In the genomic region with DNA sequence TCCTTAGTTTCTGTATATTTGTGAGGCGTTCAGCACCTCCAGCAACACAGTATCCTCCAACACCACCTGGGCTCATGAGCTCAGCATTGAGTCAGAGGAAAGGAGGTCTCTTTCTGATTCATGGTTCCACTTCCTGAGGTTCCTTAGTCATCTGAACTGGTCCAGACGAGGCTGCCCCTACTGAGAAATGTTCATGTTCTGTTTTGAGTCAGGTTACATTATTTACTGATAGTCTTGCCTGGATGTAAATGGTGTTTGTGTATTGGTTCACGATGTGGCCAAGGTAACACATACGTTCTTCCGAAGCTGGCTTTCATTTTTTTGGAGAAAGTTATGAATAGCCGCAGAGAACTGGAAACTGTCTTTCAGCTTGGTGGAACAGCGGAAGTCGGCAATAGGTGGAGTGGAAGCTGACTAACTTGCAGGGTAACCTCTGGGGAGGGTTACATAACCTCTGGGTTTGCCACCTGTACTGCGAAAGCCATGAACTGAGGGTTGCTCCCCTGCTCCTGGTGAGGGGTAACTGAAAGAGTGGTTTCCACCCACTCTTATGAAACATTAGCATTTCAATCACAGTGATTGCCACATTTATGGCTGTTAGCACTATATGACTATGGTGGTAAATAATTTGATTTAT, we compare ENCODE assay signal across 8 cellular contexts. TPM values are rescaled to one million over a fixed set of nuclear protein-coding genes. Genes with fewer than 3 reads are reported as not detected.
DNase-seq lines count a peak whose midpoint lies in the region; ATAC-seq and TF ChIP-seq lines count a peak whose summit lies in the region.

No MANE protein-coding gene starts in this region.

- H3K36me3 ChIP-seq in DND-41 (ENCODE audit: insufficient read depth, low read length): no peaks in the 10 kb centered on the region

- DNase-seq in DND-41 (no peak), foreskin keratinocyte (peak; percentile 99), stromal cell of bone marrow (ENCODE audit: low read depth) (peak; percentile 54), NCI-H446 treated with DMSO at 0.1 percent for 48 hours (lab: John Stamatoyannopoulos, UW) (no peak), NCI-H1092 treated with DMSO at 0.1 percent for 48 hours (lab: John Stamatoyannopoulos, UW) (no peak)
- peak; percentile 82 for DNase-seq in activated CD8-positive, alpha-beta memory T cell treated with anti-CD3 and anti-CD28 coated beads for 24 hours

- no peak for TF ChIP-seq CTCF in DND-41 (IDR thresholded peaks at IDR 0.05; ENCODE audit: borderline replicate concordance, extremely low read depth, low read length, poor library complexity, severe bottlenecking)
- no peak for TF ChIP-seq CTCF in foreskin keratinocyte (conservative IDR thresholded peaks at IDR 0.05)

- H3K27ac ChIP-seq in DND-41 (ENCODE audit: low read length) (no peak overlapping the region), foreskin keratinocyte (peak overlapping the region; percentile 95)

- H3K9me3 Mint-ChIP-seq in IgD-negative memory B cell: no peaks in the 10 kb centered on the region

- peaks cover 30 to 37% (median 32%) of the 10 kb centered on the region in 3 donors for H3K4me1 Mint-ChIP-seq in IgD-negative memory B cell

- H3K4me1 ChIP-seq in DND-41 (ENCODE audit: insufficient read depth, low read length) (no peaks in the 10 kb centered on the region), foreskin keratinocyte (peaks cover 22% of the 10 kb centered on the region)

- peaks cover 2% of the 10 kb centered on the region for H3K36me3 Mint-ChIP-seq in IgD-negative memory B cell

- H3K4me3 Mint-ChIP-seq in IgD-negative memory B cell: peak overlapping the region; percentile 85 to 94 (median 90)

- H3K27ac Mint-ChIP-seq in IgD-negative memory B cell: peak overlapping the region; percentile 24 to 95 (median 54)

- ATAC-seq in DND-41 (ENCODE audit: insufficient read depth, low read depth) (0 out of 3 replicates have a peak, but pooled peaks have one; percentile 27), GM21717 (IDR thresholded peaks at IDR 0.05; ENCODE audit: unreplicated experiment) (peak; percentile 78), foreskin keratinocyte (peak; percentile 98)

- H2AFZ ChIP-seq in DND-41 (ENCODE audit: low read depth, low read length): no peak overlapping the region

- peaks cover 3% of the 10 kb centered on the region for H3K27me3 Mint-ChIP-seq in IgD-negative memory B cell

- H3K4me3 ChIP-seq in DND-41 (ENCODE audit: low read depth in 1 of 2, low read length in 2 of 2): no peak overlapping the region

- H4K20me1 ChIP-seq in DND-41 (ENCODE audit: insufficient read depth, low read length): no peaks in the 10 kb centered on the region

- no peaks in the 10 kb centered on the region for H3K9me3 ChIP-seq in DND-41 (ENCODE audit: insufficient read depth, low read length, severe bottlenecking)

- no peaks in the 10 kb centered on the region for H3K79me2 ChIP-seq in DND-41 (ENCODE audit: insufficient read depth, low read length)

- no peak overlapping the region for H3K4me2 ChIP-seq in DND-41 (ENCODE audit: insufficient read depth, low read length)

- no peak overlapping the region for H3K9ac ChIP-seq in DND-41 (ENCODE audit: low read depth, low read length)

- H3K27me3 ChIP-seq in DND-41 (ENCODE audit: insufficient read depth, low read length, poor library complexity): no peaks in the 10 kb centered on the region
- no peaks in the 10 kb centered on the region for H3K27me3 ChIP-seq in foreskin keratinocyte

RNA-seq across cellular contexts. Expression of a gene that starts 42.2 kb away (rescaled TPM):
- polyA plus RNA-seq in IgD-negative memory B cell (0.45 TPM), foreskin keratinocyte (0.10 and 0.14 TPM in 2 replicates)
- total RNA-seq in foreskin keratinocyte: 0.20 and 0.25 TPM in 2 replicates

RNA-seq across cellular contexts. Expression of a gene that starts 42.2 kb away (rescaled TPM):
- polyA plus RNA-seq in IgD-negative memory B cell: 12.8 TPM
- 27.8 and 30.5 TPM in 2 replicates for total RNA-seq in foreskin keratinocyte
- 7.2 and 8.0 TPM in 2 replicates for polyA plus RNA-seq in foreskin keratinocyte

Comparison
In these comparisons a context has a peak if more than half of its experiments do, and no peak if none do; other contexts are left out.
1. ATAC-seq: peak in every context shown above with its lines; median percentile 98 in foreskin keratinocyte; 78 in GM21717; 27 in DND-41.
2. DNase-seq: peak in activated CD8-positive, alpha-beta memory T cell treated with anti-CD3 and anti-CD28 coated beads for 24 hours (single experiment), foreskin keratinocyte (2 of 2) and stromal cell of bone marrow (single experiment); none in DND-41 (single experiment), NCI-H446 treated with DMSO at 0.1 percent for 48 hours (single experiment) and NCI-H1092 treated with DMSO at 0.1 percent for 48 hours (single experiment).